In the genomic region with DNA sequence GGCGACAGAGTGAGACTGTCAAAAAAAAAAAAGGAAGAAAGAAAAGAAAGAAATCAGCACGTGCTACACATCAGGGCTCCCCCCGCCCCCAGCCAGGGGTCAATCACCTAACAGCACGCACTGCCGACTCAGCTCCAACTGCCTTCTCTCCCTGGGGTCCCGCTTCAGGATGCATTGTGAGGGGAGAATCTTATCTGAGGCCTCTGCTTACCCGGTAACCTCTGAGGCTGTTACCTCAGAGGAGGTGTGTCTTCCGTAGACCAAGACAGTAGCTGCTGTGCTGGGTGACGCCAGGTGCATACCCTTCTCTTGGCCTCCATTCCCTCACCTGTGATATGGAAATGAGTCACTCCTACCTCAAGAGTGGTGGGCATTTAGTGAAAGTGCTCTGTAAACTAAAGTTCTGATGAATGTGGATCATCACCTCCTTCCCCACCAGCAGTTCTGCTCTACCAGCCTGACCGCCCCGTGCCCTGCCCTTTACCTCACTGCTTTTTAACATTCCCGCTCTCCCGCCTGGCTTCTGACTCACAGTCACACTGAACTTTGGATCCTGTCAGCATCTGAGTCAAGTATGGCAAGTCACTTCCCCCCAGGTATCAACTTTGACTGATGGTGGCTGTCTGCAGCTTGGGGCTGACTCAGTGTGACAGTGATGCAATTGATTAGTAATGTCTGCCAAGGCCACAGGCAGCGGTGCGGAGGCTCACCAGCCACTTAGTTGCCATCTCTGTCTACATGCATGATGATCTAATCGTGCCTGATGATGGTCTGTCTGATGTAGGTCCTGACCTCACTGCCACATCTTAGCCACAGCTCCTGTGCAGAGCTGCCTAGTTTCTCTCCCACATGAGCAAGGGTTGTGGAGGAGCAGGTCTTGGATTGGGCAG, we compare ENCODE assay signal across 8 cellular contexts. TPM values are rescaled to one million over a fixed set of nuclear protein-coding genes. Genes with fewer than 3 reads are reported as not detected.
A peak's percentile ranks its signal among the peaks of the same experiment; 100 is the strongest.
DNase-seq lines count a peak whose midpoint lies in the region; ATAC-seq and TF ChIP-seq lines count a peak whose summit lies in the region.

No MANE protein-coding gene starts in this region.

- 68 to 84% (median 82%) methylated on average over 16 of the region's 16 CpGs for WGBS in spleen, 5 donors

- no peak overlapping the region for H3K27ac ChIP-seq in spleen

- peaks cover 0 to 20% (median 14%) of the 10 kb centered on the region in 6 donors for H3K36me3 ChIP-seq in spleen

- H3K9me3 ChIP-seq in spleen, result no peaks in the 10 kb centered on the region

- intact Hi-C loops in spleen (cut with DNase I; ENCODE audit: low total_unique reads), result no loop called here

- peaks cover 11 to 25% (median 13%) of the 10 kb centered on the region in 6 donors for H3K4me1 ChIP-seq in spleen

- no peaks in the 10 kb centered on the region for H3K27me3 ChIP-seq in spleen (replicated peaks in 1 of 7)

- H3K4me3 ChIP-seq in cardiac fibroblast (replicated peaks in 1 of 2; ENCODE audit: low read depth in 2 of 2, low read length in 2 of 2) (no peak overlapping the region), spleen (no peak overlapping the region)

- ATAC-seq in HG02798 (IDR thresholded peaks at IDR 0.05; ENCODE audit: poor library complexity, unreplicated experiment), result no peak

- DNase-seq in EL (peak; percentile 86), RKO (ENCODE audit: low spot score) (peak; percentile 100), cardiac fibroblast (ENCODE audit: low read depth in 2 of 2) (peak; percentile 42 to 88), spleen (no peak), NCI-H1436 treated with DMSO at 0.1 percent for 48 hours (lab: John Stamatoyannopoulos, UW) (no peak), retina (no peak)
- DNase-seq in stimulated activated CD4-positive, alpha-beta T cell treated with anti-CD3 and anti-CD28 coated beads, Interleukin-12 subunit alpha, Interleukin-12 subunit beta, amount 100 ng/mL, for 4 hours, result peak; percentile 32

- TF ChIP-seq CTCF in cardiac fibroblast (IDR thresholded peaks at IDR 0.05; ENCODE audit: low read depth, low read length) (no peak), spleen (IDR thresholded peaks at IDR 0.05 in 8 of 11, conservative IDR thresholded peaks at IDR 0.05 in 3 of 11) (no peak)

- no peak for TF ChIP-seq POLR2A in spleen (IDR thresholded peaks at IDR 0.05)

RNA-seq across cellular contexts. Expression of gene ARID5A, which starts 20.1 kb away (rescaled TPM):
- 100 to 1,000 TPM in 1 of 7 donors, 10 to 100 TPM in 6; 41.2 to 121 (median 52.8) TPM for total RNA-seq in spleen
- polyA plus RNA-seq in spleen, result 10 to 100 TPM; 30.8 to 37.2 (median 35.4) TPM

RNA-seq across cellular contexts. Expression of gene NEURL3, which starts 51.5 kb away (rescaled TPM):
- total RNA-seq in spleen, result under 1 TPM in 5 of 7 donors, not detected in 2; 0.32 to 0.98 (median 0.49) TPM
- 1 to 10 TPM in 1 of 3 donors, under 1 TPM in 2; 0.35 to 1.2 (median 0.79) TPM for polyA plus RNA-seq in spleen

Comparison
In these comparisons a context has a peak if more than half of its experiments do, and no peak if none do; other contexts are left out.
1. DNase-seq: peak in EL (single experiment), RKO (single experiment), cardiac fibroblast (2 of 2) and stimulated activated CD4-positive, alpha-beta T cell treated with anti-CD3 and anti-CD28 coated beads, Interleukin-12 subunit alpha, Interleukin-12 subunit beta, amount 100 ng/mL, for 4 hours (single experiment); none in spleen (single experiment), NCI-H1436 treated with DMSO at 0.1 percent for 48 hours (single experiment) and retina (single experiment).